Comparison of ENCODE assay signal across 8 cellular contexts in genomic region chr6:138404666-138405337, GRCh38. TPM values are rescaled to one million over a fixed set of nuclear protein-coding genes. Genes with fewer than 3 reads are reported as not detected.
DNase-seq lines count a peak whose midpoint lies in the region; ATAC-seq, FAIRE-seq and TF ChIP-seq lines count a peak whose summit lies in the region.

No MANE protein-coding gene starts in this region.

- no peaks in the 10 kb centered on the region for H3K27me3 ChIP-seq in heart right ventricle

- peak; percentile 28 for FAIRE-seq in GM12891 (lab: Jason Lieb, UNC)

- TF ChIP-seq POLR2A in GM12891 (IDR thresholded peaks at IDR 0.05; ENCODE audit: low read depth, low read length), result no peak

- ATAC-seq in heart right ventricle, result peak; percentile 2 to 32 (median 10)

- no peak for TF ChIP-seq CTCF in LNCaP clone FGC (IDR thresholded peaks at IDR 0.05; ENCODE audit: control insufficient read depth, extremely low read depth, insufficient read depth)
- TF ChIP-seq CTCF in heart right ventricle (IDR thresholded peaks at IDR 0.05), result no peak
- TF ChIP-seq CTCF in retinal pigment epithelial cell (conservative IDR thresholded peaks at IDR 0.05; ENCODE audit: low read depth, low read length), result no peak

- 5 to 6% methylated on average over 35 of the region's 35 CpGs for WGBS in heart right ventricle, 2 donors

- H3K9me3 ChIP-seq in heart right ventricle, result no peaks in the 10 kb centered on the region

- H3K4me1 ChIP-seq in heart right ventricle, result peaks cover 0 to 28% (median 20%) of the 10 kb centered on the region in 9 donors

- H3K4me3 Mint-ChIP-seq in activated naive CD4-positive, alpha-beta T cell treated with anti-CD3 and anti-CD28 coated beads, Interleukin-2, amount 50 U/mL, for 24 hours, result peak overlapping the region; percentile 81

- intact Hi-C loops in heart right ventricle (cut with DNase I), result loop anchor here in 9 of 10 donors (5.0 to 10.0 kb wide), 9 partner anchors 98 to 367 kb away; partner anchors contain the start of gene CCDC28A (in 1 of the 9)

- H3K9me3 Mint-ChIP-seq in activated naive CD4-positive, alpha-beta T cell treated with anti-CD3 and anti-CD28 coated beads, Interleukin-2, amount 50 U/mL, for 24 hours, result no peaks in the 10 kb centered on the region

- peak overlapping the region; percentile 86 to 98 (median 95) for H3K27ac ChIP-seq in heart right ventricle

- H3K27ac Mint-ChIP-seq in activated naive CD4-positive, alpha-beta T cell treated with anti-CD3 and anti-CD28 coated beads, Interleukin-2, amount 50 U/mL, for 24 hours, result peak overlapping the region; percentile 71

- no peaks in the 10 kb centered on the region for H3K27me3 Mint-ChIP-seq in activated naive CD4-positive, alpha-beta T cell treated with anti-CD3 and anti-CD28 coated beads, Interleukin-2, amount 50 U/mL, for 24 hours

- peaks cover 9% of the 10 kb centered on the region for H3K36me3 Mint-ChIP-seq in activated naive CD4-positive, alpha-beta T cell treated with anti-CD3 and anti-CD28 coated beads, Interleukin-2, amount 50 U/mL, for 24 hours

- H3K4me1 Mint-ChIP-seq in activated naive CD4-positive, alpha-beta T cell treated with anti-CD3 and anti-CD28 coated beads, Interleukin-2, amount 50 U/mL, for 24 hours, result peaks cover 29% of the 10 kb centered on the region

- H3K4me3 ChIP-seq in LNCaP clone FGC (ENCODE audit: low read depth, low read length) (peak overlapping the region; percentile 90), heart right ventricle (peak overlapping the region; percentile 43 to 92 (median 78)), retinal pigment epithelial cell (ENCODE audit: low read length) (peak overlapping the region; percentile 83)

- H3K36me3 ChIP-seq in heart right ventricle, result peaks cover 0 to 45% (median 31%) of the 10 kb centered on the region in 9 donors

- DNase-seq in GM12891 (ENCODE audit: insufficient read length, low spot score), result peak; percentile 35
- no peak for DNase-seq in LNCaP clone FGC (ENCODE audit: low read depth)
- peak in 1 of 2 donors; percentile 32 for DNase-seq in heart right ventricle
- DNase-seq in retinal pigment epithelial cell (ENCODE audit: low read depth), result no peak
- no peak for DNase-seq in GF-D8 (lab: John Stamatoyannopoulos, UW)
- DNase-seq in SKM-1 (lab: John Stamatoyannopoulos, UW; ENCODE audit: unreplicated experiment), result no peak
- DNase-seq in NCI-H146 (lab: John Stamatoyannopoulos, UW), result no peak

TF ChIP-seq in GM12891, 5 proteins besides CTCF, POLR2A, EP300 and RAD21:
- TF ChIP-seq TAF1 (IDR thresholded peaks at IDR 0.05; ENCODE audit: low read depth, low read length) (no peak), SPI1 (IDR thresholded peaks at IDR 0.05; ENCODE audit: low read depth, low read length) (no peak), POU2F2 (IDR thresholded peaks at IDR 0.05; ENCODE audit: low read depth, low read length) (no peak), PAX5 (IDR thresholded peaks at IDR 0.05; ENCODE audit: insufficient read depth, low read length, severe bottlenecking) (no peak)

RNA-seq across cellular contexts. Expression of gene HEBP2, which starts 0.8 kb away (rescaled TPM):
- polyA plus RNA-seq in GM12891 (2012; ENCODE audit: low read depth, missing spikeins), result 8.0 TPM
- total RNA-seq in heart right ventricle, result 100 to 1,000 TPM in 5 of 10 donors, 10 to 100 TPM in 5; 88.4 to 108 (median 100) TPM
- polyA plus RNA-seq in heart right ventricle, result 100 to 1,000 TPM in 1 of 2 donors, 10 to 100 TPM in 1; 44.1 to 123 TPM

RNA-seq across cellular contexts. Expression of gene SMIM28, which starts 27.1 kb away (rescaled TPM):
- not detected for polyA plus RNA-seq in GM12891 (2012; ENCODE audit: low read depth, missing spikeins)
- not detected for total RNA-seq in heart right ventricle
- not detected for polyA plus RNA-seq in heart right ventricle
